Comparison of ENCODE assay signal across 1 cellular context in the genomic region with DNA sequence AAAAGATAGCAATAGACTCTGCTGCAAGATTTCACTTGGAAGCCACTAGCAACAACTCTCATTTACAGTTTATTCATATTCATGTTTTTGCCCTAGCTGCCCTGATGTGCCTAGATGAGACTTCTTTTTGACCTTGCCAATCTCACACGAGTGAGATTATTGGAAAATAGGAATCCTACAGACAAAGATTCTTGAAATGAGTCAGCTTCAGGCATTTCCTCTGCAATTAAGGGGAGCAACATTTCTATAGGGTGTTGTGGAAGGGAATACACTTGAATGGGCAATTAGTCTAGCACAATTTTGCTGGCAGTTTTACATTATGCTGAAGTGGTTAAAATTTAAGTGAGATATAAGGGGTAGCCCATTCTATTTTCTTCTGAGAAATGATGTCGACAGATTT.
TF ChIP-seq lines count a peak whose summit lies in the region.

No MANE protein-coding gene starts in this region.

TF ChIP-seq in IMR-90, 13 proteins besides CTCF, POLR2A, EP300 and RAD21 (continued from another document):
- TF ChIP-seq, protein P1, sequence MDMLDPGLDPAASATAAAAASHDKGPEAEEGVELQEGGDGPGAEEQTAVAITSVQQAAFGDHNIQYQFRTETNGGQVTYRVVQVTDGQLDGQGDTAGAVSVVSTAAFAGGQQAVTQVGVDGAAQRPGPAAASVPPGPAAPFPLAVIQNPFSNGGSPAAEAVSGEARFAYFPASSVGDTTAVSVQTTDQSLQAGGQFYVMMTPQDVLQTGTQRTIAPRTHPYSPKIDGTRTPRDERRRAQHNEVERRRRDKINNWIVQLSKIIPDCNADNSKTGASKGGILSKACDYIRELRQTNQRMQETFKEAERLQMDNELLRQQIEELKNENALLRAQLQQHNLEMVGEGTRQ (IDR thresholded peaks at IDR 0.05; ENCODE audit: low read depth, low read length), result no peak
- TF ChIP-seq MAFK (IDR thresholded peaks at IDR 0.05; ENCODE audit: low read depth, low read length), result no peak
- no peak for TF ChIP-seq BHLHE40 (IDR thresholded peaks at IDR 0.05; ENCODE audit: low read depth, low read length)
- TF ChIP-seq CHD1 (IDR thresholded peaks at IDR 0.05; ENCODE audit: low read depth, low read length), result no peak
TF ChIP-seq in IMR-90: peak in this region for 0.
